ENCODE assay signal across 23 cellular contexts in genomic region chr12:2195085-2195484, GRCh38.
"Had no signal": no experiment of that assay in that cellular context is flagged by ENCODE, and none has a peak within 500 bp of the region (broad histone marks: within the 10 kb centered on the region; RNA-seq: fewer than 3 reads in every experiment).

No MANE protein-coding gene starts in this region.

- H3K27ac ChIP-seq: ovary, psoas muscle, right lobe of liver, testis, vagina had no signal

- H3K27me3 ChIP-seq: ovary, right lobe of liver, testis, vagina had no signal

- DNase-seq: activated B cell treated with CpG ODN at 0.5 μM for 24 hours; activated CD4-positive, alpha-beta T cell treated with anti-CD3 and anti-CD28 coated beads for 36 hours; activated CD4-positive, alpha-beta T cell treated with anti-CD3 and anti-CD28 coated beads, Interleukin-2, amount 50 U/mL, for 48 hours; activated CD8-positive, alpha-beta memory T cell treated with anti-CD3 and anti-CD28 coated beads, Interleukin-2, amount 50 U/mL, for 48 hours; activated naive CD4-positive, alpha-beta T cell treated with anti-CD3 and anti-CD28 coated beads, Interleukin-2, amount 10 ng/mL, durations not matched to agents 7 days and 5 days; activated T-cell treated with anti-CD3 and anti-CD28 coated beads, Interleukin-2, amount 50 U/mL, for 48 hours; amygdala; caudate nucleus; dermis blood vessel endothelial cell; effector CD8-positive, alpha-beta T cell; foreskin melanocyte; naive thymus-derived CD8-positive, alpha-beta T cell; ovary; psoas muscle; right lobe of liver; small intestine; stimulated activated CD4-positive, alpha-beta T cell treated with anti-CD3 and anti-CD28 coated beads, Interleukin-2, amount 100 ng/mL, for 24 hours; T-helper 1 cell; testis; trophoblast cell had no signal

- H3K4me1 ChIP-seq: psoas muscle, right lobe of liver, vagina had no signal

- ATAC-seq: activated CD4-positive, alpha-beta T cell treated with anti-CD3 and anti-CD28 coated beads for 36 hours; naive thymus-derived CD8-positive, alpha-beta T cell; psoas muscle; stimulated activated effector memory CD8-positive, alpha-beta T cell treated with anti-CD3 and anti-CD28 coated beads, Interleukin-12 subunit alpha, Interleukin-12 subunit beta, amount 100 ng/mL, for 72 hours had no signal

- H3K9me3 ChIP-seq: ovary, psoas muscle, right lobe of liver, testis, vagina had no signal

- H3K4me3 ChIP-seq: lung, ovary, psoas muscle, right lobe of liver, testis, vagina had no signal

- H3K36me3 ChIP-seq: ovary, right lobe of liver, vagina had no signal
